Comparison of ENCODE assay signal across 22 cellular contexts in genomic region chr2:165924950-165925349, GRCh38. TPM values are rescaled to one million over a fixed set of nuclear protein-coding genes. Genes with fewer than 3 reads are reported as not detected.
DNase-seq lines count a peak whose midpoint lies in the region; ATAC-seq and TF ChIP-seq lines count a peak whose summit lies in the region.
"Had no signal": no experiment of that assay in that cellular context is flagged by ENCODE, and none has a peak within 500 bp of the region (broad histone marks: within the 10 kb centered on the region; RNA-seq: fewer than 3 reads in every experiment).

No MANE protein-coding gene starts in this region.

- H3K4me1 Mint-ChIP-seq in activated T-cell treated with anti-CD3 and anti-CD28 coated beads, Interleukin-2, amount 50 U/mL, for 72 hours (ENCODE audit: low read depth): no peaks in the 10 kb centered on the region
- no peaks in the 10 kb centered on the region for H3K4me1 Mint-ChIP-seq in type B pancreatic cell (ENCODE audit: unreplicated experiment)
- H3K4me1 Mint-ChIP-seq: IgD-negative memory B cell had no signal

- H3K36me3 Mint-ChIP-seq in activated T-cell treated with anti-CD3 and anti-CD28 coated beads, Interleukin-2, amount 50 U/mL, for 72 hours (ENCODE audit: insufficient read depth in 2 of 2): peaks cover 8 to 12% of the 10 kb centered on the region in 2 donors
- H3K36me3 Mint-ChIP-seq in type B pancreatic cell: peaks cover 35% of the 10 kb centered on the region

- peak overlapping the region; percentile 75 for H3K27ac Mint-ChIP-seq in activated T-cell treated with anti-CD3 and anti-CD28 coated beads, Interleukin-2, amount 50 U/mL, for 72 hours
- no peak overlapping the region for H3K27ac Mint-ChIP-seq in type B pancreatic cell
- H3K27ac Mint-ChIP-seq: CD8-positive, alpha-beta memory T cell; IgD-negative memory B cell had no signal

- TF ChIP-seq CTCF in type B pancreatic cell (conservative IDR thresholded peaks at IDR 0.05): peak; percentile 50

- no peak for DNase-seq in activated T-cell treated with anti-CD3 and anti-CD28 coated beads, Interleukin-2, amount 50 U/mL, for 72 hours
- no peak for DNase-seq in activated T-cell treated with anti-CD3 and anti-CD28 coated beads, Interleukin-2, amount 50 U/mL, for 48 hours
- DNase-seq in RKO (ENCODE audit: low spot score) (peak; percentile 4), type B pancreatic cell (ENCODE audit: extremely low spot score, unreplicated experiment) (no peak), EL (no peak), glomerular visceral epithelial cell (ENCODE audit: extremely low spot score) (no peak)
- DNase-seq: Calu3; CD8-positive, alpha-beta memory T cell; DMS79; GOT3; HCEC 1CT; NCI-H1417; NCI-H187 treated with DMSO at 0.1 percent for 48 hours; NCI-H2107; NCI-H446 treated with DMSO at 0.1 percent for 48 hours; NCI-H526 treated with DMSO at 0.1 percent for 48 hours; RPMI8226; SHP77; SK-N-SH had no signal

- H3K9me3 Mint-ChIP-seq in activated T-cell treated with anti-CD3 and anti-CD28 coated beads, Interleukin-2, amount 50 U/mL, for 72 hours: no peaks in the 10 kb centered on the region
- no peaks in the 10 kb centered on the region for H3K9me3 Mint-ChIP-seq in type B pancreatic cell
- H3K9me3 Mint-ChIP-seq: CD8-positive, alpha-beta memory T cell; IgD-negative memory B cell had no signal

- H3K27me3 Mint-ChIP-seq in activated T-cell treated with anti-CD3 and anti-CD28 coated beads, Interleukin-2, amount 50 U/mL, for 72 hours (ENCODE audit: low read depth): no peaks in the 10 kb centered on the region
- no peaks in the 10 kb centered on the region for H3K27me3 Mint-ChIP-seq in type B pancreatic cell
- H3K27me3 Mint-ChIP-seq: CD8-positive, alpha-beta memory T cell; IgD-negative memory B cell had no signal

- H3K4me3 Mint-ChIP-seq in activated T-cell treated with anti-CD3 and anti-CD28 coated beads, Interleukin-2, amount 50 U/mL, for 72 hours: no peak overlapping the region
- no peak overlapping the region for H3K4me3 Mint-ChIP-seq in type B pancreatic cell
- H3K4me3 Mint-ChIP-seq: CD8-positive, alpha-beta memory T cell; IgD-negative memory B cell had no signal

- no peak for ATAC-seq in activated T-cell treated with anti-CD3 and anti-CD28 coated beads, Interleukin-2, amount 50 U/mL, for 72 hours (replicated peaks in 1 of 2)
- peak; percentile 53 for ATAC-seq in HG03342 (IDR thresholded peaks at IDR 0.05; ENCODE audit: unreplicated experiment)
- no peak for ATAC-seq in GM19351 (IDR thresholded peaks at IDR 0.05; ENCODE audit: unreplicated experiment)

RNA-seq across cellular contexts. Expression of gene TTC21B, which starts 28.6 kb away (rescaled TPM):
- 10 to 100 TPM; 24.9 to 26.8 TPM for total RNA-seq in activated T-cell treated with anti-CD3 and anti-CD28 coated beads, Interleukin-2, amount 50 U/mL, for 72 hours
- total RNA-seq in type B pancreatic cell (ENCODE audit: low replicate concordance): 12.0 and 25.8 TPM in 2 replicates
